In genomic region chr1:219050268-219050917, GRCh38 we compare ENCODE assay signal across 8 cellular contexts.
"Had no signal": no experiment of that assay in that cellular context is flagged by ENCODE, and none has a peak within 500 bp of the region (broad histone marks: within the 10 kb centered on the region; RNA-seq: fewer than 3 reads in every experiment).

No MANE protein-coding gene starts in this region.

- DNase-seq: GM23248, GOT3, H7, KG1 had no signal

- H3K4me1 ChIP-seq: HAP-1 had no signal

- H3K4me3 ChIP-seq: GM23248, HAP-1 had no signal

- FAIRE-seq: HTR-8/SVneo had no signal

- H3K9me3 ChIP-seq: HAP-1 had no signal

- H3K4me3 Mint-ChIP-seq: IgD-negative memory B cell had no signal

- ATAC-seq: HCT116 had no signal

- H2AFZ ChIP-seq: GM23248 had no signal

- H3K9ac ChIP-seq: GM23248 had no signal

- H3K27ac ChIP-seq: GM23248 had no signal

- H3K36me3 ChIP-seq: HAP-1 had no signal

- H3K27ac Mint-ChIP-seq: IgD-negative memory B cell had no signal
